Comparison of ENCODE assay signal across 3 cellular contexts in the genomic region with DNA sequence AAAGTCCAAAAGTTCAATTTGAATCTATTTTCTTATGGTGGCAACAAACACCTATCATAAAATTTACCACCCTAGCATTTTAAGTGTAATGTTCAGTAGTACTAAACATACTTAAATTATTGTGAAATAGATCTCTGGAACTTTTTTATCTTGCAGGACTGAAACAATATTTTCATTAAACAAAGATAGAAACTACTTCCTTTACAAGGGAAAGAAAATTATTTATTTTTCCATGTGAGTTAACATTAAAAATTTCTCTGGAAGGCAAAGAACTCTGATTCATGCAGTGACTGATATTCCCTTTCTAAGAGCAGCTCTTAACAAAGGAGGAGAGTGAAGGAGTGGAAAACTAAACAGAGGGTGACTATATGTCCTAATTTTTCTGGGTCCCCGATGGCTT.
TF ChIP-seq lines count a peak whose summit lies in the region.

No MANE protein-coding gene starts in this region.

TF ChIP-seq in IMR-90, 13 proteins besides CTCF, POLR2A, EP300 and RAD21:
- TF ChIP-seq RCOR1 (IDR thresholded peaks at IDR 0.05; ENCODE audit: insufficient replicate concordance, low read length) (no peak), BHLHE40 (IDR thresholded peaks at IDR 0.05; ENCODE audit: low read depth, low read length) (no peak), CEBPB (IDR thresholded peaks at IDR 0.05; ENCODE audit: low read depth, low read length) (peak; percentile 88)

TF ChIP-seq in H1, 55 proteins besides CTCF, POLR2A, EP300 and RAD21:
- TF ChIP-seq E2F6 (IDR thresholded peaks at IDR 0.05) = no peak
- no peak for TF ChIP-seq TCF12 (IDR thresholded peaks at IDR 0.05; ENCODE audit: low read depth, low read length)

TF ChIP-seq in liver, 16 proteins besides CTCF, POLR2A, EP300 and RAD21:
- TF ChIP-seq HNF4G (IDR thresholded peaks at IDR 0.05) (no peak), FOXA2 (IDR thresholded peaks at IDR 0.05) (no peak), NR2F2 (IDR thresholded peaks at IDR 0.05) (no peak), RXRA (IDR thresholded peaks at IDR 0.05) (peak in 1 of 2 donors; percentile 38), TAF1 (conservative IDR thresholded peaks at IDR 0.05) (no peak), JUND (IDR thresholded peaks at IDR 0.05) (peak in 1 of 2 donors; percentile 26), SP1 (IDR thresholded peaks at IDR 0.05) (no peak), YY1 (IDR thresholded peaks at IDR 0.05) (peak; percentile 24), ATF3 (IDR thresholded peaks at IDR 0.05) (no peak), GABPA (IDR thresholded peaks at IDR 0.05 in 1 of 2, conservative IDR thresholded peaks at IDR 0.05 in 1 of 2) (no peak), FOXA1 (IDR thresholded peaks at IDR 0.05) (no peak), HNF4A (conservative IDR thresholded peaks at IDR 0.05) (peak in 1 of 2 donors; percentile 29), EGR1 (IDR thresholded peaks at IDR 0.05; ENCODE audit: low read depth in 2 of 2) (no peak)
- TF ChIP-seq, protein P1, sequence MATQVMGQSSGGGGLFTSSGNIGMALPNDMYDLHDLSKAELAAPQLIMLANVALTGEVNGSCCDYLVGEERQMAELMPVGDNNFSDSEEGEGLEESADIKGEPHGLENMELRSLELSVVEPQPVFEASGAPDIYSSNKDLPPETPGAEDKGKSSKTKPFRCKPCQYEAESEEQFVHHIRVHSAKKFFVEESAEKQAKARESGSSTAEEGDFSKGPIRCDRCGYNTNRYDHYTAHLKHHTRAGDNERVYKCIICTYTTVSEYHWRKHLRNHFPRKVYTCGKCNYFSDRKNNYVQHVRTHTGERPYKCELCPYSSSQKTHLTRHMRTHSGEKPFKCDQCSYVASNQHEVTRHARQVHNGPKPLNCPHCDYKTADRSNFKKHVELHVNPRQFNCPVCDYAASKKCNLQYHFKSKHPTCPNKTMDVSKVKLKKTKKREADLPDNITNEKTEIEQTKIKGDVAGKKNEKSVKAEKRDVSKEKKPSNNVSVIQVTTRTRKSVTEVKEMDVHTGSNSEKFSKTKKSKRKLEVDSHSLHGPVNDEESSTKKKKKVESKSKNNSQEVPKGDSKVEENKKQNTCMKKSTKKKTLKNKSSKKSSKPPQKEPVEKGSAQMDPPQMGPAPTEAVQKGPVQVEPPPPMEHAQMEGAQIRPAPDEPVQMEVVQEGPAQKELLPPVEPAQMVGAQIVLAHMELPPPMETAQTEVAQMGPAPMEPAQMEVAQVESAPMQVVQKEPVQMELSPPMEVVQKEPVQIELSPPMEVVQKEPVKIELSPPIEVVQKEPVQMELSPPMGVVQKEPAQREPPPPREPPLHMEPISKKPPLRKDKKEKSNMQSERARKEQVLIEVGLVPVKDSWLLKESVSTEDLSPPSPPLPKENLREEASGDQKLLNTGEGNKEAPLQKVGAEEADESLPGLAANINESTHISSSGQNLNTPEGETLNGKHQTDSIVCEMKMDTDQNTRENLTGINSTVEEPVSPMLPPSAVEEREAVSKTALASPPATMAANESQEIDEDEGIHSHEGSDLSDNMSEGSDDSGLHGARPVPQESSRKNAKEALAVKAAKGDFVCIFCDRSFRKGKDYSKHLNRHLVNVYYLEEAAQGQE (IDR thresholded peaks at IDR 0.05) = no peak
- TF ChIP-seq, protein P2, sequence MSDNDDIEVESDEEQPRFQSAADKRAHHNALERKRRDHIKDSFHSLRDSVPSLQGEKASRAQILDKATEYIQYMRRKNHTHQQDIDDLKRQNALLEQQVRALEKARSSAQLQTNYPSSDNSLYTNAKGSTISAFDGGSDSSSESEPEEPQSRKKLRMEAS (IDR thresholded peaks at IDR 0.05) = no peak
- TF ChIP-seq, protein P3, sequence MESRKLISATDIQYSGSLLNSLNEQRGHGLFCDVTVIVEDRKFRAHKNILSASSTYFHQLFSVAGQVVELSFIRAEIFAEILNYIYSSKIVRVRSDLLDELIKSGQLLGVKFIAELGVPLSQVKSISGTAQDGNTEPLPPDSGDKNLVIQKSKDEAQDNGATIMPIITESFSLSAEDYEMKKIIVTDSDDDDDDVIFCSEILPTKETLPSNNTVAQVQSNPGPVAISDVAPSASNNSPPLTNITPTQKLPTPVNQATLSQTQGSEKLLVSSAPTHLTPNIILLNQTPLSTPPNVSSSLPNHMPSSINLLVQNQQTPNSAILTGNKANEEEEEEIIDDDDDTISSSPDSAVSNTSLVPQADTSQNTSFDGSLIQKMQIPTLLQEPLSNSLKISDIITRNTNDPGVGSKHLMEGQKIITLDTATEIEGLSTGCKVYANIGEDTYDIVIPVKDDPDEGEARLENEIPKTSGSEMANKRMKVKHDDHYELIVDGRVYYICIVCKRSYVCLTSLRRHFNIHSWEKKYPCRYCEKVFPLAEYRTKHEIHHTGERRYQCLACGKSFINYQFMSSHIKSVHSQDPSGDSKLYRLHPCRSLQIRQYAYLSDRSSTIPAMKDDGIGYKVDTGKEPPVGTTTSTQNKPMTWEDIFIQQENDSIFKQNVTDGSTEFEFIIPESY (IDR thresholded peaks at IDR 0.05) = no peak
